17 cellular contexts compared by ENCODE assay signal in genomic region chr2:191860760-191861466, GRCh38. TPM values are rescaled to one million over a fixed set of nuclear protein-coding genes. Genes with fewer than 3 reads are reported as not detected.
"Had no signal": no experiment of that assay in that cellular context is flagged by ENCODE, and none has a peak within 500 bp of the region (broad histone marks: within the 10 kb centered on the region; RNA-seq: fewer than 3 reads in every experiment).

No MANE protein-coding gene starts in this region.

- DNase-seq: activated CD4-positive, alpha-beta T cell treated with anti-CD3 and anti-CD28 coated beads, Interleukin-2, amount 50 U/mL, for 48 hours; activated T-cell treated with anti-CD3 and anti-CD28 coated beads for 4 hours; effector CD8-positive, alpha-beta T cell; gastrocnemius medialis; left colon; lower lobe of right lung; posterior cingulate gyrus; stimulated activated CD4-positive, alpha-beta T cell treated with anti-CD3 and anti-CD28 coated beads, Interleukin-12 subunit alpha, Interleukin-12 subunit beta, amount 100 ng/mL, for 4 hours; stimulated activated CD4-positive, alpha-beta T cell treated with anti-CD3 and anti-CD28 coated beads, Interleukin-1b, Interleukin-23, amount 100 ng/mL, for 48 hours; stimulated activated CD8-positive, alpha-beta memory T cell treated with anti-CD3 and anti-CD28 coated beads, Interleukin-4, amount 100 ng/mL, for 48 hours; stimulated activated naive CD4-positive, alpha-beta T cell; tibial artery; uterus; WERI-Rb-1 had no signal

- H3K27ac Mint-ChIP-seq: activated naive CD8-positive, alpha-beta T cell had no signal

- H3K36me3 ChIP-seq: gastrocnemius medialis, lower lobe of right lung, tibial artery, uterus, WERI-Rb-1 had no signal

- H3K27me3 ChIP-seq: gastrocnemius medialis, tibial artery, uterus had no signal

- H3K4me3 ChIP-seq: gastrocnemius medialis, lower lobe of right lung, tibial artery, uterus had no signal

- ATAC-seq: esophagus mucosa, gastrocnemius medialis, left colon, lower lobe of right lung had no signal

- H3K9me3 ChIP-seq: lower lobe of right lung, tibial artery, uterus had no signal

- H3K36me3 Mint-ChIP-seq: activated naive CD8-positive, alpha-beta T cell had no signal

- H3K4me3 Mint-ChIP-seq: activated naive CD8-positive, alpha-beta T cell had no signal

- H3K27ac ChIP-seq: lower lobe of right lung, tibial artery, uterus, WERI-Rb-1 had no signal

RNA-seq across cellular contexts. Expression of gene CAVIN2, which starts 14.0 kb away (rescaled TPM):
- total RNA-seq: T-helper 2 cell treated with Interferon-gamma antibody and Interleukin-4, amounts not matched to agents 100 ng/mL and 5 ng/mL, for 36 hours had no signal
